ENCODE assay signal across 38 cellular contexts in genomic region chr5:173518856-173519255, GRCh38.
"Had no signal": no experiment of that assay in that cellular context is flagged by ENCODE, and none has a peak within 500 bp of the region (broad histone marks: within the 10 kb centered on the region; RNA-seq: fewer than 3 reads in every experiment).

No MANE protein-coding gene starts in this region.

- DNase-seq: activated B cell treated with CpG ODN at 0.5 μM for 24 hours; activated CD4-positive, alpha-beta memory T cell treated with anti-CD3 and anti-CD28 coated beads for 36 hours; activated CD4-positive, alpha-beta T cell treated with anti-CD3 and anti-CD28 coated beads for 4 hours; activated CD4-positive, alpha-beta T cell treated with anti-CD3 and anti-CD28 coated beads, Interleukin-2, amount 10 ng/mL, durations not matched to agents 24 days and 14 days; activated CD4-positive, alpha-beta T cell treated with anti-CD3 and anti-CD28 coated beads, Interleukin-2, amount 50 U/mL, for 1 hour; activated CD4-positive, alpha-beta T cell treated with anti-CD3 and anti-CD28 coated beads, Interleukin-2, amount 50 U/mL, for 4 hours; activated CD4-positive, CD25-positive, alpha-beta regulatory T cell treated with anti-CD3 and anti-CD28 coated beads, Interleukin-2, amount 50 U/mL, for 72 hours; activated CD8-positive, alpha-beta memory T cell treated with anti-CD3 and anti-CD28 coated beads, Interleukin-2, amount 50 U/mL, for 4 hours; activated CD8-positive, alpha-beta T cell treated with anti-CD3 and anti-CD28 coated beads for 36 hours; activated effector memory CD4-positive, alpha-beta T cell treated with anti-CD3 and anti-CD28 coated beads, Interleukin-2, amount 50 U/mL, for 16 hours; activated gamma-delta T cell treated with Interleukin-2 at 50 U/mL for 16 hours; activated naive CD4-positive, alpha-beta T cell; activated naive CD4-positive, alpha-beta T cell treated with anti-CD3 and anti-CD28 coated beads for 36 hours; activated naive CD4-positive, alpha-beta T cell treated with anti-CD3 and anti-CD28 coated beads, Interleukin-2, amount 50 U/mL, for 16 hours; activated naive CD8-positive, alpha-beta T cell treated with anti-CD3 and anti-CD28 coated beads for 36 hours; activated T-cell treated with anti-CD3 and anti-CD28 coated beads for 4 hours; activated T-cell treated with anti-CD3 and anti-CD28 coated beads, Interleukin-2, amount 50 U/mL, for 1 hour; activated T-cell treated with anti-CD3 and anti-CD28 coated beads, Interleukin-2, amount 50 U/mL, for 4 hours; activated T-cell treated with anti-CD3 and anti-CD28 coated beads, Interleukin-2, amount 50 U/mL, for 72 hours; adrenal gland; amniotic stem cell; aorta; caudate nucleus; cerebellar nuclear complex; T-helper 1 cell; T-helper 2 cell; T-helper 9 cell had no signal

- FAIRE-seq: bronchial epithelial cell, TTC549 had no signal

- ATAC-seq: activated CD8-positive, alpha-beta T cell treated with anti-CD3 and anti-CD28 coated beads for 36 hours; activated naive CD4-positive, alpha-beta T cell treated with anti-CD3 and anti-CD28 coated beads, Interleukin-2, amount 50 U/mL, for 72 hours; activated T-cell treated with anti-CD3 and anti-CD28 coated beads, Interleukin-2, amount 50 U/mL, for 4 hours; activated T-cell treated with anti-CD3 and anti-CD28 coated beads, Interleukin-2, amount 50 U/mL, for 72 hours; activated T-helper 17 cell treated with anti-CD3 and anti-CD28 coated beads, Interleukin-2, amount 50 U/mL, for 72 hours had no signal

- H3K4me3 Mint-ChIP-seq: activated B cell treated with CpG ODN at 0.5 μM for 24 hours; activated CD4-positive, alpha-beta memory T cell treated with anti-CD3 and anti-CD28 coated beads for 36 hours; activated CD4-positive, alpha-beta T cell treated with anti-CD3 and anti-CD28 coated beads, Interleukin-2, amount 10 ng/mL, durations not matched to agents 24 days and 14 days; activated CD8-positive, alpha-beta T cell treated with anti-CD3 and anti-CD28 coated beads for 36 hours; activated naive CD4-positive, alpha-beta T cell treated with anti-CD3 and anti-CD28 coated beads for 36 hours; activated naive CD8-positive, alpha-beta T cell treated with anti-CD3 and anti-CD28 coated beads for 36 hours; activated T-cell treated with anti-CD3 and anti-CD28 coated beads, Interleukin-2, amount 50 U/mL, for 4 hours; activated T-cell treated with anti-CD3 and anti-CD28 coated beads, Interleukin-2, amount 50 U/mL, for 72 hours; activated T-helper 1 cell treated with anti-CD3 and anti-CD28 coated beads, Interleukin-12 subunit alpha, Interleukin-12 subunit beta, Interleukin-2, Interleukin-4 antibody, amounts not matched to agents 30 ng/mL and 10 ng/mL and 1 ng/mL, durations not matched to agents 14 hours and 24 hours and 36 hours; activated T-helper 17 cell treated with anti-CD3 and anti-CD28 coated beads, Interleukin-2, amount 50 U/mL, for 72 hours; brain; central memory CD8-positive, alpha-beta T cell; T-helper 1 cell treated with Interleukin-12 subunit alpha and Interleukin-12 subunit beta and Interleukin-4 antibody, amounts not matched to agents 30 μg/mL and 1 μg/mL, for 36 hours; T-helper 2 cell treated with Interferon-gamma antibody and Interleukin-4, amounts not matched to agents 5 μg/mL and 100 μg/mL, for 36 hours had no signal

- H3K27me3 ChIP-seq: cardiac muscle cell had no signal

- H3K4me1 ChIP-seq: adrenal gland had no signal

- H3K36me3 Mint-ChIP-seq: activated CD4-positive, alpha-beta memory T cell treated with anti-CD3 and anti-CD28 coated beads for 36 hours; activated naive CD4-positive, alpha-beta T cell treated with anti-CD3 and anti-CD28 coated beads, Interleukin-2, amount 50 U/mL, for 72 hours; activated naive CD8-positive, alpha-beta T cell treated with anti-CD3 and anti-CD28 coated beads for 36 hours; brain had no signal

- H3K27ac ChIP-seq: adrenal gland, cardiac muscle cell, VCaP had no signal

- H3K4me3 ChIP-seq: adrenal gland, cardiac muscle cell had no signal

- H3K9me3 Mint-ChIP-seq: activated naive CD4-positive, alpha-beta T cell treated with anti-CD3 and anti-CD28 coated beads for 36 hours; activated T-helper 1 cell treated with anti-CD3 and anti-CD28 coated beads, Interleukin-12 subunit alpha, Interleukin-12 subunit beta, Interleukin-2, Interleukin-4 antibody, amounts not matched to agents 30 ng/mL and 10 ng/mL and 1 ng/mL, durations not matched to agents 14 hours and 24 hours and 36 hours; activated T-helper 17 cell treated with anti-CD3 and anti-CD28 coated beads, Interleukin-2, amount 50 U/mL, for 72 hours; central memory CD8-positive, alpha-beta T cell; T-helper 1 cell treated with Interleukin-12 subunit alpha and Interleukin-12 subunit beta and Interleukin-4 antibody, amounts not matched to agents 30 μg/mL and 1 μg/mL, for 36 hours; T-helper 2 cell treated with Interferon-gamma antibody and Interleukin-4, amounts not matched to agents 5 μg/mL and 100 μg/mL, for 36 hours had no signal

- H3K36me3 ChIP-seq: adrenal gland, cardiac muscle cell had no signal

- H3K4me1 Mint-ChIP-seq: activated B cell treated with CpG ODN at 0.5 μM for 24 hours; activated CD4-positive, alpha-beta T cell treated with anti-CD3 and anti-CD28 coated beads, Interleukin-2, amount 10 ng/mL, durations not matched to agents 24 days and 14 days; activated naive CD8-positive, alpha-beta T cell treated with anti-CD3 and anti-CD28 coated beads for 36 hours; activated T-helper 17 cell treated with anti-CD3 and anti-CD28 coated beads, Interleukin-2, amount 50 U/mL, for 72 hours; brain; central memory CD8-positive, alpha-beta T cell had no signal

- H3K27ac Mint-ChIP-seq: activated B cell treated with CpG ODN at 0.5 μM for 24 hours; activated CD4-positive, alpha-beta memory T cell treated with anti-CD3 and anti-CD28 coated beads for 36 hours; activated CD4-positive, alpha-beta T cell treated with anti-CD3 and anti-CD28 coated beads, Interleukin-2, amount 10 ng/mL, durations not matched to agents 24 days and 14 days; activated CD8-positive, alpha-beta T cell treated with anti-CD3 and anti-CD28 coated beads for 36 hours; activated naive CD4-positive, alpha-beta T cell treated with anti-CD3 and anti-CD28 coated beads for 36 hours; activated naive CD4-positive, alpha-beta T cell treated with anti-CD3 and anti-CD28 coated beads, Interleukin-2, amount 50 U/mL, for 72 hours; activated naive CD8-positive, alpha-beta T cell treated with anti-CD3 and anti-CD28 coated beads for 36 hours; activated T-cell treated with anti-CD3 and anti-CD28 coated beads, Interleukin-2, amount 50 U/mL, for 72 hours; activated T-helper 1 cell treated with anti-CD3 and anti-CD28 coated beads, Interleukin-12 subunit alpha, Interleukin-12 subunit beta, Interleukin-2, Interleukin-4 antibody, amounts not matched to agents 30 ng/mL and 10 ng/mL and 1 ng/mL, durations not matched to agents 14 hours and 24 hours and 36 hours; activated T-helper 17 cell treated with anti-CD3 and anti-CD28 coated beads, Interleukin-2, amount 50 U/mL, for 72 hours; brain; T-helper 1 cell treated with Interleukin-12 subunit alpha and Interleukin-12 subunit beta and Interleukin-4 antibody, amounts not matched to agents 30 μg/mL and 1 μg/mL, for 36 hours; T-helper 2 cell treated with Interferon-gamma antibody and Interleukin-4, amounts not matched to agents 5 μg/mL and 100 μg/mL, for 36 hours had no signal
